In the genomic region with DNA sequence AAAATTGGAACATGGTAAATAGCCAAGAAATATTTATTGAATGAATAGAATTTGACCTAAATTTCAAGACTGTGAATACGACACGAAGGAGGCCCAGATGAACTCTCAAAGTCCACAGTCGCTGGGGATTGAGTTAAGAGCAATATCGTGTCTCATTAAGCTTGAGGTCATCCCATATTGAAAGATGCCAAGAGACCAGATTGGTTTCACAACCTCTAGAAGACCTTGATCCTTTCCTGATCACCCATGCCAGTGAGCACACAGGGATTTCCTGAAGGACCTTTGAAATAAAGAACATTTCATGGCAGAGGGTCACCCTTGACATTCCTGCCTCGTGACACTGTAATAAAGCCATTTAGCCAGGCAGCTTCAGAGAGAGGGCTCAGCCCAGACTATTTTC, we compare ENCODE assay signal across 16 cellular contexts.
DNase-seq lines count a peak whose midpoint lies in the region; ATAC-seq and TF ChIP-seq lines count a peak whose summit lies in the region.
"Had no signal": no experiment of that assay in that cellular context is flagged by ENCODE, and none has a peak within 500 bp of the region (broad histone marks: within the 10 kb centered on the region; RNA-seq: fewer than 3 reads in every experiment).

No MANE protein-coding gene starts in this region.

- peak overlapping the region; percentile 80 for H2AK5ac ChIP-seq in IMR-90 (ENCODE audit: low read depth, low read length)
- H2AK5ac ChIP-seq in mesenchymal stem cell (ENCODE audit: low read length, severe bottlenecking) = peak overlapping the region; percentile 88

- H3K14ac ChIP-seq in IMR-90 (replicated peaks; ENCODE audit: low read depth, low read length) = peak overlapping the region; percentile 88
- no peak overlapping the region for H3K14ac ChIP-seq in mesenchymal stem cell (ENCODE audit: low read length in 2 of 2)

- H3K4ac ChIP-seq in IMR-90 (ENCODE audit: low read depth, low read length) (peak overlapping the region; percentile 59), mesenchymal stem cell (ENCODE audit: low read depth in 1 of 2, low read length in 2 of 2) (no peak overlapping the region)

- dilution Hi-C loops in IMR-90 (cut with HindIII; ENCODE audit: low sequenced_read_pairs, unreplicated experiment) = no loop called here

- intact Hi-C loops in IMR-90 (cut with micrococcal nuclease) = no loop called here

- CTCF ChIA-PET in IMR-90 (lab: Yijun Ruan, JAX) = no interaction called here
- CTCF ChIA-PET in CD8-positive, alpha-beta memory T cell (lab: Charles Lee) = no interaction called here

- H3K18ac ChIP-seq in IMR-90 (ENCODE audit: low read depth, low read length) (peak overlapping the region; percentile 98), mesenchymal stem cell (ENCODE audit: low read depth in 1 of 2, low read length in 2 of 2) (peak overlapping the region in 1 of 2 experiments; percentile 11)

- H3K36me3 Mint-ChIP-seq in chondrocyte (ENCODE audit: low read depth) (no peaks in the 10 kb centered on the region), immature natural killer cell (no peaks in the 10 kb centered on the region)
- no peaks in the 10 kb centered on the region for H3K36me3 Mint-ChIP-seq in CD8-positive, alpha-beta memory T cell
- H3K36me3 Mint-ChIP-seq: CD8-positive, alpha-beta T cell had no signal

- POLR2A ChIA-PET in IMR-90 (lab: Charles Lee; ENCODE audit: unreplicated experiment) = interaction anchor here (0.6 kb wide), 1 partner anchor 1362 kb away, joined by 3 read pairs; no protein-coding TSS in a partner anchor
- POLR2A ChIA-PET in CD8-positive, alpha-beta memory T cell (lab: Charles Lee) = no interaction called here

- no peak overlapping the region for H2BK12ac ChIP-seq in mesenchymal stem cell (ENCODE audit: low read length in 2 of 2)

- peak overlapping the region; percentile 64 for H3K27ac Mint-ChIP-seq in chondrocyte (ENCODE audit: unreplicated experiment)
- no peak overlapping the region for H3K27ac Mint-ChIP-seq in CD8-positive, alpha-beta memory T cell
- no peak overlapping the region for H3K27ac Mint-ChIP-seq in immature natural killer cell
- H3K27ac Mint-ChIP-seq: CD8-positive, alpha-beta T cell had no signal

- H2AK9ac ChIP-seq in IMR-90 (replicated peaks; ENCODE audit: low read depth, low read length, poor library complexity) = no peak overlapping the region

- peak overlapping the region; percentile 47; the same call in 1 of the 2 replicates for H3K27ac ChIP-seq in IMR-90 (ENCODE audit: insufficient read depth, low read length)
- peak overlapping the region; percentile 25 for H3K27ac ChIP-seq in mesenchymal stem cell (ENCODE audit: low read length, poor library complexity, severe bottlenecking)
- H3K27ac ChIP-seq in CD8-positive, alpha-beta memory T cell (ENCODE audit: low read depth, low read length) = no peak overlapping the region

- H4K20me1 ChIP-seq in IMR-90 (ENCODE audit: insufficient read depth, low read length) = no peaks in the 10 kb centered on the region

- H3K4me3 ChIP-seq in IMR-90 (ENCODE audit: insufficient read depth, low read depth, low read length) (no peak overlapping the region), mesenchymal stem cell (ENCODE audit: insufficient read depth in 1 of 2, low read depth in 1 of 2, low read length in 2 of 2) (no peak overlapping the region), foreskin fibroblast (ENCODE audit: low read depth in 1 of 2, low read length in 2 of 2) (no peak overlapping the region)
- H3K4me3 ChIP-seq in CD8-positive, alpha-beta memory T cell (ENCODE audit: low read length) = no peak overlapping the region

- H3K23ac ChIP-seq in IMR-90 (ENCODE audit: low read depth, low read length) (0 out of 2 replicates have a peak overlapping the region, but pooled peaks have one; percentile 10), mesenchymal stem cell (ENCODE audit: low read length in 2 of 2) (no peak overlapping the region)

- H3K4me2 ChIP-seq in IMR-90 (ENCODE audit: low read depth, low read length) = no peak overlapping the region
- no peak overlapping the region for H3K4me2 ChIP-seq in mesenchymal stem cell (ENCODE audit: low read length, poor library complexity, severe bottlenecking)

- no peak for TF ChIP-seq CTCF in IMR-90 (conservative IDR thresholded peaks at IDR 0.05; ENCODE audit: low read depth, low read length)
- TF ChIP-seq CTCF in chondrocyte (IDR thresholded peaks at IDR 0.05) = no peak
- TF ChIP-seq CTCF in foreskin fibroblast (IDR thresholded peaks at IDR 0.05; ENCODE audit: low read depth, low read length) = no peak

- peaks cover 16% of the 10 kb centered on the region for H3K4me1 ChIP-seq in IMR-90 (ENCODE audit: control insufficient read depth, insufficient read depth, low read length)
- peaks cover 1% of the 10 kb centered on the region for H3K4me1 ChIP-seq in mesenchymal stem cell (ENCODE audit: control insufficient read depth, insufficient read depth, low read depth, low read length)
- H3K4me1 ChIP-seq in CD8-positive, alpha-beta memory T cell (ENCODE audit: insufficient read depth, low read length) = no peaks in the 10 kb centered on the region

- no peak for TF ChIP-seq RAD21 in IMR-90 (IDR thresholded peaks at IDR 0.05; ENCODE audit: low read length)

- H3K9ac ChIP-seq in IMR-90 (ENCODE audit: low read depth, low read length) (no peak overlapping the region), mesenchymal stem cell (ENCODE audit: low read length) (no peak overlapping the region)

- WGBS in IMR-90 (ENCODE audit: extremely low coverage in 2 of 2, insufficient read length in 1 of 2), 2 experiments = no CpG with 5 or more reads among the region's 5 CpGs
- 86% methylated on average over 5 of the region's 5 CpGs for WGBS in mesenchymal stem cell

- no peak overlapping the region for H3K56ac ChIP-seq in IMR-90 (ENCODE audit: extremely low read depth, insufficient read depth, low read length)

- DNase-seq in IMR-90 (no peak), chondrocyte (ENCODE audit: low spot score) (no peak), mesenchymal stem cell (no peak), foreskin fibroblast (no peak), immature natural killer cell (no peak)
- DNase-seq in CD8-positive, alpha-beta memory T cell = no peak
- DNase-seq: CD8-positive, alpha-beta T cell; DMS79 treated with DMSO at 0.1 percent for 48 hours; GOT3; Karpas-422; MM.1S; NCI-H1092 treated with DMSO at 0.1 percent for 48 hours; OCI-M1; RPMI8226; SIG-M5 had no signal

- H2BK15ac ChIP-seq in IMR-90 (ENCODE audit: low read depth, low read length) (peak overlapping the region; percentile 78; the same call in 2 of the 3 replicates), mesenchymal stem cell (ENCODE audit: low read depth, poor library complexity, severe bottlenecking) (no peak overlapping the region)

- no peak for ATAC-seq in IMR-90 (ENCODE audit: low read depth)
- no peak for ATAC-seq in GM19452 (IDR thresholded peaks at IDR 0.05; ENCODE audit: unreplicated experiment)
- ATAC-seq: CD8-positive, alpha-beta T cell had no signal

- H2BK5ac ChIP-seq in IMR-90 (ENCODE audit: low read depth, low read length, poor library complexity, severe bottlenecking) (peak overlapping the region; percentile 99), mesenchymal stem cell (ENCODE audit: low read depth, low read length, poor library complexity, severe bottlenecking) (peak overlapping the region; percentile 46)

- in situ Hi-C loops in IMR-90 (cut with MboI; ENCODE audit: low sequenced_read_pairs) = no loop called here

- H4K5ac ChIP-seq in IMR-90 (ENCODE audit: low read depth, low read length) = peak overlapping the region; percentile 98

- H4K91ac ChIP-seq in IMR-90 (ENCODE audit: insufficient read depth, low read depth, low read length) (peak overlapping the region; percentile 76), mesenchymal stem cell (ENCODE audit: low read length) (no peak overlapping the region)

- H4K8ac ChIP-seq in IMR-90 (ENCODE audit: low read depth in 2 of 2, low read length in 2 of 2) = peak overlapping the region; percentile 33 to 42; a peak in 2 of 4 replicates
- H4K8ac ChIP-seq in mesenchymal stem cell (ENCODE audit: low read length) = no peak overlapping the region

- BruUV-seq in IMR-90 (replicated peaks; lab: Mats Ljungman, UMichigan) = no TSS peak

- H3K27me3 Mint-ChIP-seq in chondrocyte (ENCODE audit: low read depth) (no peaks in the 10 kb centered on the region), immature natural killer cell (ENCODE audit: low read depth in 3 of 3) (peaks cover 0 to 2% (median 0%) of the 10 kb centered on the region in 3 donors)
- H3K27me3 Mint-ChIP-seq in CD8-positive, alpha-beta memory T cell = no peaks in the 10 kb centered on the region

- H3K36me3 ChIP-seq in IMR-90 (ENCODE audit: control insufficient read depth, insufficient read depth, low read length) = no peaks in the 10 kb centered on the region
- H3K36me3 ChIP-seq in mesenchymal stem cell (ENCODE audit: control insufficient read depth in 1 of 2, insufficient read depth in 2 of 2, low read depth in 1 of 2, low read length in 2 of 2) = no peaks in the 10 kb centered on the region
- H3K36me3 ChIP-seq in CD8-positive, alpha-beta memory T cell (ENCODE audit: insufficient read depth, low read length) = no peaks in the 10 kb centered on the region

- H2AFZ ChIP-seq in IMR-90 (replicated peaks; ENCODE audit: low read length, poor library complexity) (no peak overlapping the region), mesenchymal stem cell (ENCODE audit: low read depth, low read length) (no peak overlapping the region)

- no peaks in the 10 kb centered on the region for H3K79me1 ChIP-seq in IMR-90 (ENCODE audit: low read depth in 1 of 2, low read length in 2 of 2)
- H3K79me1 ChIP-seq in mesenchymal stem cell (replicated peaks; ENCODE audit: low read length, poor library complexity, severe bottlenecking) = no peaks in the 10 kb centered on the region

- peak overlapping the region; percentile 81 for H2BK120ac ChIP-seq in IMR-90 (ENCODE audit: low read depth, low read length)
- H2BK120ac ChIP-seq in mesenchymal stem cell (ENCODE audit: low read depth, low read length) = peak overlapping the region; percentile 8

- H2BK20ac ChIP-seq in IMR-90 (ENCODE audit: low read depth, low read length) = peak overlapping the region; percentile 91

- peaks cover 82% of the 10 kb centered on the region for H3K4me1 Mint-ChIP-seq in chondrocyte (ENCODE audit: low read depth)
- H3K4me1 Mint-ChIP-seq in CD8-positive, alpha-beta memory T cell = no peaks in the 10 kb centered on the region
- no peaks in the 10 kb centered on the region for H3K4me1 Mint-ChIP-seq in immature natural killer cell

- no peaks in the 10 kb centered on the region for H3K27me3 ChIP-seq in IMR-90 (ENCODE audit: control insufficient read depth, insufficient read depth, low read length)
- H3K27me3 ChIP-seq in mesenchymal stem cell (ENCODE audit: control insufficient read depth in 1 of 2, insufficient read depth in 1 of 2, low read length in 2 of 2) = no peaks in the 10 kb centered on the region
- H3K27me3 ChIP-seq in CD8-positive, alpha-beta memory T cell (ENCODE audit: insufficient read depth, low read length, poor library complexity, severe bottlenecking) = no peaks in the 10 kb centered on the region

- H3K9me3 Mint-ChIP-seq in chondrocyte (ENCODE audit: low read depth) (peaks cover 7% of the 10 kb centered on the region), immature natural killer cell (peaks cover 0 to 30% (median 9%) of the 10 kb centered on the region in 6 donors)
- H3K9me3 Mint-ChIP-seq in CD8-positive, alpha-beta memory T cell = peaks cover 0 to 4% (median 0%) of the 10 kb centered on the region in 5 donors

- H3K4me3 Mint-ChIP-seq in chondrocyte (ENCODE audit: unreplicated experiment) (no peak overlapping the region), immature natural killer cell (no peak overlapping the region)
- no peak overlapping the region for H3K4me3 Mint-ChIP-seq in CD8-positive, alpha-beta memory T cell
- H3K4me3 Mint-ChIP-seq: CD8-positive, alpha-beta T cell had no signal

- no peak for TF ChIP-seq POLR2A in IMR-90 (IDR thresholded peaks at IDR 0.05; ENCODE audit: low read depth, low read length)

- H3K9me3 ChIP-seq in IMR-90 (ENCODE audit: control insufficient read depth, insufficient read depth, low read length) = no peaks in the 10 kb centered on the region
- H3K9me3 ChIP-seq in mesenchymal stem cell (ENCODE audit: control insufficient read depth, low read length) = peaks cover 5% of the 10 kb centered on the region
- H3K9me3 ChIP-seq in CD8-positive, alpha-beta memory T cell (ENCODE audit: low read length) = no peaks in the 10 kb centered on the region

- H3K9me1 ChIP-seq in IMR-90 (ENCODE audit: insufficient read depth, low read length) = peaks cover 9% of the 10 kb centered on the region; the same call in 1 of the 2 replicates
